Comparison of ENCODE assay signal across 22 cellular contexts in the genomic region with DNA sequence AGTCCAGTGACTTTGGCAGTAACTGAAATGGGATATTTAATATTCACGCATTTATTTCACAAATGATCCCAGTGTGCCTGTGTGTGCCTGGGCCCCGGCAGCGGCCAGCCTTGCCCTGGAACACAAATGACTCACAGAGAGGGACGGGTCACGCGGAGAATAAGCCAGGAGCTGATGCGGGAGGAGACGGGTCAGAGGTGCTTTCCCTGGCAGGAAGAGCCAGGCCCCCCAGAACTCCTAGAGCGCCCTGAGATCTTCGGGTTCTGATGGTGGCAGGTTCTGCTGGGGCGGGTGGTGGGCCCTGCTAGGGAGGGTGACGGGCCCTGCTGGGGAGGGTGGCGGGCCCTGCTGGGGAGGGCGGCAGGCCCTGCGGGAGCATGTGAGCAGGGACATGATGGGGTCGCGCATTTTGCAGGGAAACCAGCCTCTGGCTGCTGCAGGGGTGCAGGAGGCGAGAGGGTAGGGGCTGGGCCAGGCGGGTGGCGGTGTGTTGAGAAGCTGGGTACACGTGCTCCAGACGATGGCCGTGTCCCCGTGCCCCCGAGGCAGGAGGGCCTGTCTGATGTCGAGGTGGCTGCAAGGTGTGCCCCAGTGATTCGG.
DNase-seq lines count a peak whose midpoint lies in the region; ATAC-seq, FAIRE-seq and TF ChIP-seq lines count a peak whose summit lies in the region.
"Had no signal": no experiment of that assay in that cellular context is flagged by ENCODE, and none has a peak within 500 bp of the region (broad histone marks: within the 10 kb centered on the region; RNA-seq: fewer than 3 reads in every experiment).

No MANE protein-coding gene starts in this region.

- 44% methylated on average over 18 of the region's 27 CpGs for WGBS in HepG2 (ENCODE audit: low lambda C conversion rate)
- WGBS in stomach, 5 donors = 88 to 92% (median 89%) methylated on average over 26 to 27 of the region's 27 CpGs

- peaks cover 25% of the 10 kb centered on the region for H3K27me3 Mint-ChIP-seq in GM23338 (ENCODE audit: insufficient read depth, low read depth, poor library complexity)
- H3K27me3 Mint-ChIP-seq: CD4-positive, alpha-beta T cell had no signal

- no peak overlapping the region for H3K9ac ChIP-seq in HepG2 (ENCODE audit: insufficient read depth, low read depth, low read length)

- 0 out of 2 replicates have a peak overlapping the region, but pooled peaks have one; percentile 5 for H2AFZ ChIP-seq in GM23338
- H2AFZ ChIP-seq in HepG2 (ENCODE audit: low read length) = no peak overlapping the region

- no peaks in the 10 kb centered on the region for H3F3A ChIP-seq in GM23338 (replicated peaks; ENCODE audit: low read depth)

- no peak overlapping the region for H3K4me3 Mint-ChIP-seq in GM23338
- H3K4me3 Mint-ChIP-seq: CD4-positive, alpha-beta T cell had no signal

- in situ Hi-C loops in HepG2 (cut with HindIII; ENCODE audit: extremely low pct_ligation_motif_present, low pct_unique_long_range_greater_than_20kb) = no loop called here

- FAIRE-seq in HepG2 (lab: Jason Lieb, UNC) = no peak
- FAIRE-seq: GM12878, GM18507, H54 had no signal

- TF ChIP-seq EP300 in HepG2 (IDR thresholded peaks at IDR 0.05; ENCODE audit: low read depth in 2 of 2, low read length in 2 of 2) (no peak), HepG2 (CRISPR knock-in tag; IDR thresholded peaks at IDR 0.05; ENCODE audit: borderline replicate concordance) (no peak), stomach (IDR thresholded peaks at IDR 0.05) (no peak)

- H3K9me2 ChIP-seq in GM23338 (ENCODE audit: insufficient read depth) = no peaks in the 10 kb centered on the region

- intact Hi-C loops in Right ventricle myocardium inferior (cut with DNase I) (no loop called here), Right ventricle myocardium superior (cut with DNase I) (loop anchor here (10.0 kb wide), 1 partner anchor 69 kb away; no protein-coding TSS in a partner anchor), HepG2 (cut with micrococcal nuclease; ENCODE audit: unreplicated experiment) (no loop called here), stomach (cut with DNase I; ENCODE audit: low total_unique reads) (no loop called here)

- H3K4me2 ChIP-seq in GM23338 (no peak overlapping the region), HepG2 (ENCODE audit: low read depth, low read length) (no peak overlapping the region)

- no peak for TF ChIP-seq POLR2A in HepG2 (IDR thresholded peaks at IDR 0.05; ENCODE audit: insufficient read depth in 1 of 2, low read depth in 2 of 2, low read length in 2 of 2)
- no peak for TF ChIP-seq POLR2A in stomach (IDR thresholded peaks at IDR 0.05)

- H3K4me1 ChIP-seq in GM23338 (ENCODE audit: insufficient read depth) (no peaks in the 10 kb centered on the region; the same call in 1 of the 2 replicates), HepG2 (ENCODE audit: insufficient read depth, low read length) (no peaks in the 10 kb centered on the region), stomach (no peaks in the 10 kb centered on the region)
- H3K4me1 ChIP-seq: Caco-2 had no signal

- DNase-seq in Right ventricle myocardium inferior (ENCODE audit: missing footprints) = peak; percentile 22
- no peak for DNase-seq in Right ventricle myocardium superior
- no peak for DNase-seq in GM23338 (ENCODE audit: low spot score)
- DNase-seq in HepG2 (ENCODE audit: low spot score) = no peak
- DNase-seq in stomach = peak; percentile 15
- DNase-seq: CD4-positive, alpha-beta T cell; GDM1; Kasumi-1; MM.1S; NCI-H1092 treated with DMSO at 0.1 percent for 48 hours; NCI-H2081; NCI-H2171 treated with DMSO at 0.1 percent for 48 hours; NCI-H774; SIG-M5 had no signal

- ATAC-seq in Right ventricle myocardium inferior = no peak
- no peak for ATAC-seq in Right ventricle myocardium superior (ENCODE audit: poor library complexity)
- no peak for ATAC-seq in GM23338
- peak; percentile 34; the same call in 1 of the 3 replicates for ATAC-seq in HepG2
- no peak for ATAC-seq in HG03108 (IDR thresholded peaks at IDR 0.05; ENCODE audit: unreplicated experiment)
- ATAC-seq in HG02798 (IDR thresholded peaks at IDR 0.05; ENCODE audit: poor library complexity, unreplicated experiment) = no peak
- no peak for ATAC-seq in GM21717 (IDR thresholded peaks at IDR 0.05; ENCODE audit: unreplicated experiment)
- ATAC-seq: GM12878, SK-N-SH treated with all-trans-retinoic acid at 6 μM for 48 hours had no signal

- H3K4me1 Mint-ChIP-seq in GM23338 = peaks cover 2% of the 10 kb centered on the region; the same call in 1 of the 3 replicates

- POLR2A ChIA-PET in HepG2 (lab: Yijun Ruan, JAX) = no interaction called here

- BruUV-seq in HepG2 (replicated peaks; lab: Mats Ljungman, UMichigan) = no TSS peak

- H3K9me3 ChIP-seq in HepG2 (ENCODE audit: low read length) (no peaks in the 10 kb centered on the region), stomach (peaks cover 0 to 13% (median 6%) of the 10 kb centered on the region in 4 donors)

- no peak overlapping the region for H3K27ac Mint-ChIP-seq in GM23338
- H3K27ac Mint-ChIP-seq: CD4-positive, alpha-beta T cell had no signal

- H4K20me1 ChIP-seq in GM23338 (replicated peaks; ENCODE audit: insufficient read depth) (no peaks in the 10 kb centered on the region), HepG2 (ENCODE audit: insufficient read depth, low read length) (no peaks in the 10 kb centered on the region)

- CTCF ChIA-PET in HepG2 (lab: Yijun Ruan, JAX; ENCODE audit: low intra/inter-chr PET ratio, low total read pairs) = no interaction called here

- no peak overlapping the region for H3K4me3 ChIP-seq in GM23338
- H3K4me3 ChIP-seq in HepG2 (replicated peaks in 1 of 3; ENCODE audit: insufficient read depth in 1 of 3, low read depth in 2 of 3, low read length in 3 of 3) = no peak overlapping the region
- no peak overlapping the region for H3K4me3 ChIP-seq in stomach
- H3K4me3 ChIP-seq: GM12878 had no signal

- H3K9me3 Mint-ChIP-seq in GM23338 = peaks cover 10% of the 10 kb centered on the region
- H3K9me3 Mint-ChIP-seq: CD4-positive, alpha-beta T cell had no signal

- H3K27ac ChIP-seq in GM23338 (ENCODE audit: low read depth) = no peak overlapping the region
- no peak overlapping the region for H3K27ac ChIP-seq in HepG2 (ENCODE audit: extremely low read length, insufficient read depth, low read length)
- H3K27ac ChIP-seq in stomach = no peak overlapping the region

- H3K36me3 ChIP-seq in GM23338 (ENCODE audit: insufficient read depth) = no peaks in the 10 kb centered on the region
- no peaks in the 10 kb centered on the region for H3K36me3 ChIP-seq in HepG2 (replicated peaks in 1 of 2; ENCODE audit: control insufficient read depth in 1 of 2, insufficient read depth in 2 of 2, low read length in 2 of 2)
- H3K36me3 ChIP-seq in stomach = no peaks in the 10 kb centered on the region

- H3K79me2 ChIP-seq in GM23338 (replicated peaks; ENCODE audit: insufficient read depth) (no peaks in the 10 kb centered on the region), HepG2 (ENCODE audit: insufficient read depth, low read length) (no peaks in the 10 kb centered on the region)

- H3K36me3 Mint-ChIP-seq in GM23338 (ENCODE audit: low read depth) = no peaks in the 10 kb centered on the region; the same call in 2 of the 3 replicates

- TF ChIP-seq RAD21 in HepG2 (CRISPR knock-in tag; IDR thresholded peaks at IDR 0.05) = no peak

- H3K27me3 ChIP-seq in GM23338 (ENCODE audit: insufficient read depth) = no peaks in the 10 kb centered on the region
- H3K27me3 ChIP-seq in HepG2 (ENCODE audit: control insufficient read depth in 1 of 2, insufficient read depth in 2 of 2, low read length in 2 of 2) = peaks cover 8 to 56% of the 10 kb centered on the region in 2 experiments; a peak in 4 of 5 replicates
- no peaks in the 10 kb centered on the region for H3K27me3 ChIP-seq in stomach

- TF ChIP-seq CTCF in GM23338 (conservative IDR thresholded peaks at IDR 0.05; ENCODE audit: low read depth in 2 of 2) (no peak), HepG2 (CRISPR knock-in tag; IDR thresholded peaks at IDR 0.05) (no peak), stomach (IDR thresholded peaks at IDR 0.05) (no peak)

TF ChIP-seq in GM23338, 12 proteins besides CTCF, POLR2A, EP300 and RAD21 (continues in another document):
- TF ChIP-seq EZH2 (IDR thresholded peaks at IDR 0.05; ENCODE audit: low read depth, unreplicated experiment) (no peak), ZNF331 (CRISPR knock-in tag; IDR thresholded peaks at IDR 0.05; ENCODE audit: low read depth) (no peak)

TF ChIP-seq in HepG2, 621 proteins besides CTCF, POLR2A, EP300 and RAD21:
- TF ChIP-seq ZSCAN22 (CRISPR knock-in tag; IDR thresholded peaks at IDR 0.05) = no peak
TF ChIP-seq in HepG2: peak in this region for 0.

Comparison
In these comparisons a context has a peak if more than half of its experiments do, and no peak if none do; other contexts are left out.
1. DNase-seq: peak in Right ventricle myocardium inferior (single experiment) and stomach (single experiment); none in Right ventricle myocardium superior (single experiment), GM23338 (single experiment) and HepG2 (single experiment).